12 cellular contexts compared by ENCODE assay signal in genomic region chr20:24952376-24953203, GRCh38. TPM values are rescaled to one million over a fixed set of nuclear protein-coding genes. Genes with fewer than 3 reads are reported as not detected.
A peak's percentile ranks its signal among the peaks of the same experiment; 100 is the strongest.
DNase-seq lines count a peak whose midpoint lies in the region; FAIRE-seq and TF ChIP-seq lines count a peak whose summit lies in the region.
"Had no signal": no experiment of that assay in that cellular context is flagged by ENCODE, and none has a peak within 500 bp of the region (broad histone marks: within the 10 kb centered on the region; RNA-seq: fewer than 3 reads in every experiment).

No MANE protein-coding gene starts in this region.

- no peak for FAIRE-seq in GM12891 (lab: Jason Lieb, UNC)
- FAIRE-seq: urothelium cell line had no signal

- no peaks in the 10 kb centered on the region for H3K27me3 Mint-ChIP-seq in activated CD4-positive, alpha-beta T cell treated with anti-CD3 and anti-CD28 coated beads, Interleukin-2, amount 10 ng/mL, durations not matched to agents 24 days and 14 days
- H3K27me3 Mint-ChIP-seq in chondrocyte (ENCODE audit: low read depth) = peaks cover 4% of the 10 kb centered on the region

- H3K27ac ChIP-seq in sigmoid colon = no peak overlapping the region

- H3K4me1 ChIP-seq in sigmoid colon = no peaks in the 10 kb centered on the region
- H3K4me1 ChIP-seq in HAP-1 = no peaks in the 10 kb centered on the region

- TF ChIP-seq EP300 in sigmoid colon (IDR thresholded peaks at IDR 0.05) = no peak

- no peak for TF ChIP-seq CTCF in chondrocyte (IDR thresholded peaks at IDR 0.05)
- TF ChIP-seq CTCF in sigmoid colon (IDR thresholded peaks at IDR 0.05) = no peak

- no peak overlapping the region for H3K4me3 ChIP-seq in sigmoid colon
- H3K4me3 ChIP-seq in HAP-1 = no peak overlapping the region

- H3K27me3 ChIP-seq in sigmoid colon (peaks cover 0 to 10% (median 5%) of the 10 kb centered on the region in 3 donors), HAP-1 (ENCODE audit: low read depth) (peaks cover 9% of the 10 kb centered on the region)

- peak overlapping the region; percentile 85 for H3K27ac Mint-ChIP-seq in activated CD4-positive, alpha-beta T cell treated with anti-CD3 and anti-CD28 coated beads, Interleukin-2, amount 10 ng/mL, durations not matched to agents 24 days and 14 days
- H3K27ac Mint-ChIP-seq in chondrocyte (ENCODE audit: unreplicated experiment) = no peak overlapping the region

- DNase-seq in activated CD4-positive, alpha-beta T cell treated with anti-CD3 and anti-CD28 coated beads, Interleukin-2, amount 10 ng/mL, durations not matched to agents 24 days and 14 days = no peak
- DNase-seq in activated CD4-positive, alpha-beta T cell treated with anti-CD3 and anti-CD28 coated beads, Interleukin-2, amount 50 U/mL, for 4 hours = no peak
- DNase-seq in NCI-H345 (lab: John Stamatoyannopoulos, UW) (peak; percentile 72), chondrocyte (ENCODE audit: low spot score) (peak; percentile 66), sigmoid colon (peak; percentile 61), HAP-1 (ENCODE audit: low spot score in 2 of 2) (no peak), NCI-H2107 (lab: John Stamatoyannopoulos, UW) (no peak), GM12891 (ENCODE audit: insufficient read length, low spot score) (no peak)
- DNase-seq: SHP77 treated with DMSO at 0.1 percent for 48 hours had no signal

- intact Hi-C loops in activated CD4-positive, alpha-beta T cell treated with anti-CD3 and anti-CD28 coated beads, Interleukin-2, amount 10 ng/mL, durations not matched to agents 24 days and 14 days (cut with micrococcal nuclease) = loop anchor here (5.0 kb wide), 1 partner anchor 285 kb away; no protein-coding TSS in a partner anchor
- intact Hi-C loops in sigmoid colon (cut with DNase I) = no loop called here

- in situ Hi-C loops in HAP-1 (cut with MboI; ENCODE audit: low sequenced_read_pairs) = no loop called here

- H3K9me3 Mint-ChIP-seq in activated CD4-positive, alpha-beta T cell treated with anti-CD3 and anti-CD28 coated beads, Interleukin-2, amount 10 ng/mL, durations not matched to agents 24 days and 14 days = peaks cover 5% of the 10 kb centered on the region
- H3K9me3 Mint-ChIP-seq in chondrocyte (ENCODE audit: low read depth) = peaks cover 5% of the 10 kb centered on the region

- H3K4me1 Mint-ChIP-seq in activated CD4-positive, alpha-beta T cell treated with anti-CD3 and anti-CD28 coated beads, Interleukin-2, amount 10 ng/mL, durations not matched to agents 24 days and 14 days = peaks cover 61% of the 10 kb centered on the region
- H3K4me1 Mint-ChIP-seq in chondrocyte (ENCODE audit: low read depth) = no peaks in the 10 kb centered on the region

- TF ChIP-seq POLR2A in sigmoid colon (IDR thresholded peaks at IDR 0.05) = no peak
- no peak for TF ChIP-seq POLR2A in GM12891 (IDR thresholded peaks at IDR 0.05; ENCODE audit: low read depth, low read length)

- peaks cover 52% of the 10 kb centered on the region for H3K36me3 Mint-ChIP-seq in activated CD4-positive, alpha-beta T cell treated with anti-CD3 and anti-CD28 coated beads, Interleukin-2, amount 10 ng/mL, durations not matched to agents 24 days and 14 days (ENCODE audit: low read depth)
- no peaks in the 10 kb centered on the region for H3K36me3 Mint-ChIP-seq in chondrocyte (ENCODE audit: low read depth)

- H3K9me3 ChIP-seq in sigmoid colon = no peaks in the 10 kb centered on the region
- H3K9me3 ChIP-seq in HAP-1 = no peaks in the 10 kb centered on the region

- H3K36me3 ChIP-seq in sigmoid colon (peaks cover 0 to 12% (median 1%) of the 10 kb centered on the region in 4 donors), HAP-1 (replicated peaks) (no peaks in the 10 kb centered on the region)

- H3K4me3 Mint-ChIP-seq in activated CD4-positive, alpha-beta T cell treated with anti-CD3 and anti-CD28 coated beads, Interleukin-2, amount 10 ng/mL, durations not matched to agents 24 days and 14 days = peak overlapping the region; percentile 95
- no peak overlapping the region for H3K4me3 Mint-ChIP-seq in chondrocyte (ENCODE audit: unreplicated experiment)

- WGBS in sigmoid colon, 2 donors = 57 to 83% methylated on average over 12 of the region's 12 CpGs

TF ChIP-seq in GM12891, 5 proteins besides CTCF, POLR2A, EP300 and RAD21:
- TF ChIP-seq PAX5 (IDR thresholded peaks at IDR 0.05; ENCODE audit: insufficient read depth, low read length, severe bottlenecking) (no peak), TAF1 (IDR thresholded peaks at IDR 0.05; ENCODE audit: low read depth, low read length) (no peak), SPI1 (IDR thresholded peaks at IDR 0.05; ENCODE audit: low read depth, low read length) (no peak), POLR2AphosphoS5 (IDR thresholded peaks at IDR 0.05; ENCODE audit: low read depth, low read length) (no peak), POU2F2 (IDR thresholded peaks at IDR 0.05; ENCODE audit: low read depth, low read length) (no peak)
TF ChIP-seq in GM12891: peak in this region for 0.

RNA-seq across cellular contexts. Expression of gene CST7, which starts 3.5 kb away (rescaled TPM):
- 115 and 117 TPM in 2 replicates for total RNA-seq in activated CD4-positive, alpha-beta T cell treated with anti-CD3 and anti-CD28 coated beads, Interleukin-2, amount 10 ng/mL, durations not matched to agents 24 days and 14 days
- total RNA-seq in chondrocyte = not detected in 3 replicates
- total RNA-seq in sigmoid colon = 1 to 10 TPM in 1 of 4 donors, under 1 TPM in 2, not detected in 1; 0.66 to 3.5 (median 0.71) TPM
- 10 to 100 TPM in 1 of 3 donors, 1 to 10 TPM in 2; 3.9 to 10.4 (median 4.2) TPM for polyA plus RNA-seq in sigmoid colon
- polyA plus RNA-seq in GM12891 (2012; ENCODE audit: low read depth, missing spikeins) = not detected
- total RNA-seq: fibroblast of villous mesenchyme, NCI-H460 had no signal

RNA-seq across cellular contexts. Expression of gene APMAP, which starts 40.0 kb away (rescaled TPM):
- total RNA-seq in activated CD4-positive, alpha-beta T cell treated with anti-CD3 and anti-CD28 coated beads, Interleukin-2, amount 10 ng/mL, durations not matched to agents 24 days and 14 days = 56.4 and 56.8 TPM in 2 replicates
- total RNA-seq in chondrocyte = 77.7 to 82.2 TPM (median 79.9 TPM) in 3 replicates
- 10 to 100 TPM; 22.7 to 35.3 (median 28.9) TPM for total RNA-seq in sigmoid colon
- polyA plus RNA-seq in sigmoid colon = 10 to 100 TPM in 2 of 3 donors, 1 to 10 TPM in 1; 9.6 to 55.8 (median 25.2) TPM
- polyA plus RNA-seq in GM12891 (2012; ENCODE audit: low read depth, missing spikeins) = 18.8 TPM

Comparison
In these comparisons a context has a peak if more than half of its experiments do, and no peak if none do; other contexts are left out.
1. DNase-seq: peak in NCI-H345 (single experiment), chondrocyte (single experiment) and sigmoid colon (single experiment); none in activated CD4-positive, alpha-beta T cell treated with anti-CD3 and anti-CD28 coated beads, Interleukin-2, amount 10 ng/mL, durations not matched to agents 24 days and 14 days (single experiment), activated CD4-positive, alpha-beta T cell treated with anti-CD3 and anti-CD28 coated beads, Interleukin-2, amount 50 U/mL, for 4 hours (0 of 2), HAP-1 (0 of 2), NCI-H2107 (single experiment) and GM12891 (single experiment).
2. RNA of gene CST7, which starts 3.5 kb away (total RNA-seq): 115 to 117 TPM in activated CD4-positive, alpha-beta T cell treated with anti-CD3 and anti-CD28 coated beads, Interleukin-2, amount 10 ng/mL, durations not matched to agents 24 days and 14 days; 0.66 to 3.5 TPM in sigmoid colon and not detected in chondrocyte; every median in the first group is over 10 times any median in the second.